Comparison of ENCODE assay signal across 1 cellular context in the genomic region with DNA sequence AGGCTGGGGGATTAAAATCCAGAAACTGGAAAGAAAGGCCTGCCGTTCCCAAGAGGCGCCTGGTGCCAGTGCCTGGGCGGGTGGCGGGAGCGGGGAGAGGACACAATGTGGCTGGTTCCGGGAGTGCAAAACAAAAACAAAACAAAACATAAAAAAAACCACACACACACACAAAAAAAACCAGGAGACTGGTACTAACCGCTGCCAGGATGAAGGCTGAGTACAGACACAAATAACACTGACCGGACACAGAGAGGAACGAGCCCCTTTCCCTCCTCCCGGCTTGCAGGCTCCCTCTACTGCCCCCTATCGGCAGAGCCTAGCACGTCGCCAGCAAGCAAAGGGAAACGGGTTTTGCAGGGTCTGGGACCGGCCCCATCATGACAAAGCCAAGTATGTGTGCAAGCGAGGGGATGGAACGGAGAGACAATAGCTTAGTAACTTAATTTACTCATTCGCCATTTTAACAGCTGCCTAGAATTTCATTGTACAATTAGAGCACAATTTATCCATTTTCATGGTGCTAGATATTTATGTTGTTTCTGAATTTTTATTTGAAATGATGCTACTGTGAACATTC.
TF ChIP-seq lines count a peak whose summit lies in the region.

No MANE protein-coding gene starts in this region.

TF ChIP-seq in WTC11, 78 proteins besides CTCF, POLR2A, EP300 and RAD21 (continued from another document):
- TF ChIP-seq E2F1 (CRISPR knock-in tag; IDR thresholded peaks at IDR 0.05) (no peak), ZNF423 (CRISPR knock-in tag; IDR thresholded peaks at IDR 0.05) (no peak), ATF1 (CRISPR knock-in tag; IDR thresholded peaks at IDR 0.05) (no peak), HMGA2 (CRISPR knock-in tag; IDR thresholded peaks at IDR 0.05) (no peak)
